Comparison of ENCODE assay signal across 8 cellular contexts in the genomic region with DNA sequence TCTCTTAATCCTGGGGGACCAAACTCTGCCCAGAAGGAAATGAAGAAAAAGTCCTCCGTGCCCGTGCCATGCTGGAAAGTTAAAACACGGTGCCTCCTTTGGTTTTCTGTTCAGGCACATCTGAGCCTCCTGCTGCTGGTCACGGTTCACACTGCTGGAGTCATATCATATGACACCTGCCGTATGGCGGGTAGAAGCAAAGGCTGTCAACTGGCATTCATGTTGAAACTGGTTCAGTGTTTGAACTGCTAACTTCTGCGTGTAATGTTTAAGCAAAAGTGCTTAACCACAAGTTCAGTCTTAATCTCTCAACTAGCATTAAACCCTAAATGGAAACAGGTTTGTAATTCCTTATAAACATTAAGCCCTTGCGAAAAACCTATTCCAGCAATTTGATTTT. TPM values are rescaled to one million over a fixed set of nuclear protein-coding genes. Genes with fewer than 3 reads are reported as not detected.
DNase-seq lines count a peak whose midpoint lies in the region; ATAC-seq and TF ChIP-seq lines count a peak whose summit lies in the region.

No MANE protein-coding gene starts in this region.

- DNase-seq in Daoy (ENCODE audit: low read depth) (peak; percentile 33), NCI-H524 (lab: John Stamatoyannopoulos, UW) (peak; percentile 80 to 93), H7 (no peak), Caco-2 (no peak), GM23338 (ENCODE audit: low spot score) (no peak), GM19240 (ENCODE audit: insufficient read length, low spot score) (no peak)
- peak; percentile 66 to 77 for DNase-seq in activated T-cell treated with anti-CD3 and anti-CD28 coated beads, Interleukin-2, amount 50 U/mL, for 72 hours

- H3K36me3 Mint-ChIP-seq in activated T-cell treated with anti-CD3 and anti-CD28 coated beads, Interleukin-2, amount 50 U/mL, for 72 hours (ENCODE audit: insufficient read depth in 2 of 2): peaks cover 0 to 4% of the 10 kb centered on the region in 2 donors
- no peaks in the 10 kb centered on the region for H3K36me3 Mint-ChIP-seq in Caco-2 (ENCODE audit: insufficient read depth, unreplicated experiment)
- no peaks in the 10 kb centered on the region for H3K36me3 Mint-ChIP-seq in GM23338 (ENCODE audit: low read depth)

- POLR2A ChIA-PET in Caco-2 (lab: Charles Lee): no interaction called here

- H3K4me3 ChIP-seq in mucosa of stomach (ENCODE audit: low read length) (no peak overlapping the region), H7 (ENCODE audit: insufficient read depth, low read depth, low read length) (no peak overlapping the region), Caco-2 (ENCODE audit: low read depth, low read length) (no peak overlapping the region), GM23338 (no peak overlapping the region)

- H4K20me1 ChIP-seq in GM23338 (replicated peaks; ENCODE audit: insufficient read depth): 0 out of 2 replicates have a peak, but pooled peaks cover 8% of the 10 kb centered on the region

- peaks cover 7% of the 10 kb centered on the region; the same call in 1 of the 2 replicates for H3F3A ChIP-seq in GM23338 (replicated peaks; ENCODE audit: low read depth)

- no peaks in the 10 kb centered on the region for H3K9me3 Mint-ChIP-seq in activated T-cell treated with anti-CD3 and anti-CD28 coated beads, Interleukin-2, amount 50 U/mL, for 72 hours
- H3K9me3 Mint-ChIP-seq in Caco-2 (ENCODE audit: unreplicated experiment) (no peaks in the 10 kb centered on the region), GM23338 (no peaks in the 10 kb centered on the region)

- H3K4me1 ChIP-seq in mucosa of stomach (ENCODE audit: control insufficient read depth, insufficient read depth, low read length): peaks cover 59% of the 10 kb centered on the region
- peaks cover 11% of the 10 kb centered on the region; the same call in 1 of the 2 replicates for H3K4me1 ChIP-seq in Caco-2
- peaks cover 57% of the 10 kb centered on the region for H3K4me1 ChIP-seq in GM23338 (ENCODE audit: insufficient read depth)

- peaks cover 9% of the 10 kb centered on the region for H3K27me3 Mint-ChIP-seq in activated T-cell treated with anti-CD3 and anti-CD28 coated beads, Interleukin-2, amount 50 U/mL, for 72 hours (ENCODE audit: low read depth)
- peaks cover 6% of the 10 kb centered on the region for H3K27me3 Mint-ChIP-seq in Caco-2 (ENCODE audit: insufficient read depth, unreplicated experiment)
- peaks cover 3% of the 10 kb centered on the region for H3K27me3 Mint-ChIP-seq in GM23338 (ENCODE audit: insufficient read depth, low read depth, poor library complexity)

- BruUV-seq in Caco-2 (replicated peaks; lab: Mats Ljungman, UMichigan): no TSS peak

- H3K9me3 ChIP-seq in mucosa of stomach (ENCODE audit: control insufficient read depth, low read length) (no peaks in the 10 kb centered on the region), Caco-2 (no peaks in the 10 kb centered on the region)

- peak overlapping the region; percentile 78 to 91 for H3K4me3 Mint-ChIP-seq in activated T-cell treated with anti-CD3 and anti-CD28 coated beads, Interleukin-2, amount 50 U/mL, for 72 hours
- H3K4me3 Mint-ChIP-seq in Caco-2 (ENCODE audit: unreplicated experiment) (no peak overlapping the region), GM23338 (no peak overlapping the region)

- no peak overlapping the region for H3K27ac ChIP-seq in GM23338 (ENCODE audit: low read depth)

- H3K27me3 ChIP-seq in mucosa of stomach (ENCODE audit: control insufficient read depth, insufficient read depth, low read length): no peaks in the 10 kb centered on the region
- H3K27me3 ChIP-seq in H7 (ENCODE audit: control insufficient read depth, insufficient read depth, low read length): no peaks in the 10 kb centered on the region
- H3K27me3 ChIP-seq in Caco-2 (replicated peaks; ENCODE audit: control insufficient read depth, insufficient read depth, low read length): no peaks in the 10 kb centered on the region
- peaks cover 8% of the 10 kb centered on the region; the same call in 1 of the 2 replicates for H3K27me3 ChIP-seq in GM23338 (ENCODE audit: insufficient read depth)

- H3K36me3 ChIP-seq in mucosa of stomach (ENCODE audit: control insufficient read depth, insufficient read depth, low read length) (no peaks in the 10 kb centered on the region), H7 (replicated peaks; ENCODE audit: control insufficient read depth, insufficient read depth, low read length) (no peaks in the 10 kb centered on the region), Caco-2 (ENCODE audit: control insufficient read depth, insufficient read depth, low read length) (no peaks in the 10 kb centered on the region), GM23338 (ENCODE audit: insufficient read depth) (no peaks in the 10 kb centered on the region)

- no peak overlapping the region; the same call in 1 of the 2 replicates for H3K4me2 ChIP-seq in GM23338

- H3K27ac Mint-ChIP-seq in activated T-cell treated with anti-CD3 and anti-CD28 coated beads, Interleukin-2, amount 50 U/mL, for 72 hours: peak overlapping the region; percentile 86
- H3K27ac Mint-ChIP-seq in Caco-2 (ENCODE audit: unreplicated experiment) (no peak overlapping the region), GM23338 (no peak overlapping the region)

- CTCF ChIA-PET in Caco-2 (lab: Charles Lee): no interaction called here

- ATAC-seq in activated T-cell treated with anti-CD3 and anti-CD28 coated beads, Interleukin-2, amount 50 U/mL, for 72 hours (replicated peaks in 1 of 2): peak; percentile 64 to 65
- ATAC-seq in GM23338: no peak

- TF ChIP-seq CTCF in Caco-2 (IDR thresholded peaks at IDR 0.05; ENCODE audit: insufficient read depth in 1 of 2, low read depth in 1 of 2, low read length in 1 of 2, severe bottlenecking in 1 of 2, unreplicated experiment in 1 of 2) (no peak), GM23338 (conservative IDR thresholded peaks at IDR 0.05; ENCODE audit: low read depth in 2 of 2) (no peak)

- intact Hi-C loops in Caco-2 (cut with micrococcal nuclease; ENCODE audit: unreplicated experiment): no loop called here

- peak overlapping the region; percentile 97 for H3K9ac ChIP-seq in mucosa of stomach (ENCODE audit: low read length)

- H3K4me1 Mint-ChIP-seq in activated T-cell treated with anti-CD3 and anti-CD28 coated beads, Interleukin-2, amount 50 U/mL, for 72 hours (ENCODE audit: low read depth): peaks cover 40% of the 10 kb centered on the region
- H3K4me1 Mint-ChIP-seq in Caco-2 (ENCODE audit: low read depth, unreplicated experiment): no peaks in the 10 kb centered on the region
- peaks cover 36% of the 10 kb centered on the region for H3K4me1 Mint-ChIP-seq in GM23338

- peaks cover 5% of the 10 kb centered on the region; the same call in 1 of the 2 replicates for H3K9me2 ChIP-seq in GM23338 (ENCODE audit: insufficient read depth)

- peaks cover 19% of the 10 kb centered on the region for H3K79me2 ChIP-seq in GM23338 (replicated peaks; ENCODE audit: insufficient read depth)

- no peak overlapping the region for H2AFZ ChIP-seq in GM23338

TF ChIP-seq in GM23338, 12 proteins besides CTCF, POLR2A, EP300 and RAD21:
- TF ChIP-seq STAT1 (IDR thresholded peaks at IDR 0.05; ENCODE audit: unreplicated experiment) (no peak), POLR2AphosphoS5 (IDR thresholded peaks at IDR 0.05; ENCODE audit: low read depth) (no peak)
- TF ChIP-seq, protein P1, sequence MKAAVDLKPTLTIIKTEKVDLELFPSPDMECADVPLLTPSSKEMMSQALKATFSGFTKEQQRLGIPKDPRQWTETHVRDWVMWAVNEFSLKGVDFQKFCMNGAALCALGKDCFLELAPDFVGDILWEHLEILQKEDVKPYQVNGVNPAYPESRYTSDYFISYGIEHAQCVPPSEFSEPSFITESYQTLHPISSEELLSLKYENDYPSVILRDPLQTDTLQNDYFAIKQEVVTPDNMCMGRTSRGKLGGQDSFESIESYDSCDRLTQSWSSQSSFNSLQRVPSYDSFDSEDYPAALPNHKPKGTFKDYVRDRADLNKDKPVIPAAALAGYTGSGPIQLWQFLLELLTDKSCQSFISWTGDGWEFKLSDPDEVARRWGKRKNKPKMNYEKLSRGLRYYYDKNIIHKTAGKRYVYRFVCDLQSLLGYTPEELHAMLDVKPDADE (IDR thresholded peaks at IDR 0.05): no peak

RNA-seq across cellular contexts. Expression of gene STK39, which starts 3.1 kb away (rescaled TPM):
- total RNA-seq in Daoy (2014; rRNA removed; shearing (Covaris generic)): 22.5 and 27.3 TPM in 2 replicates
- 10 to 100 TPM; 37.1 to 41.0 TPM for total RNA-seq in activated T-cell treated with anti-CD3 and anti-CD28 coated beads, Interleukin-2, amount 50 U/mL, for 72 hours
- 20.8 and 27.9 TPM in 2 replicates for total RNA-seq in H7 (2014; rRNA removed; shearing (Covaris generic))
- 2.9 and 5.1 TPM in 2 replicates for total RNA-seq in Caco-2 (2022)
- 14.2 and 16.9 TPM in 2 replicates for total RNA-seq in GM23338 (2014; rRNA removed; shearing (Covaris generic))
- polyA plus RNA-seq in GM23338 (2016; fragmentation: Nextera tagmentation; extraction: Ambion mirVana): 9.5 and 10.0 TPM in 2 replicates

Comparison
In these comparisons a context has a peak if more than half of its experiments do, and no peak if none do; other contexts are left out.
1. DNase-seq: peak in Daoy (single experiment), NCI-H524 (2 of 2) and activated T-cell treated with anti-CD3 and anti-CD28 coated beads, Interleukin-2, amount 50 U/mL, for 72 hours (2 of 2); none in H7 (single experiment), Caco-2 (0 of 2), GM23338 (single experiment) and GM19240 (single experiment).
2. H3K4me3 Mint-ChIP-seq: peak in activated T-cell treated with anti-CD3 and anti-CD28 coated beads, Interleukin-2, amount 50 U/mL, for 72 hours (2 of 2); none in Caco-2 (single experiment) and GM23338 (single experiment).